Comparison of ENCODE assay signal across 32 cellular contexts in the genomic region with DNA sequence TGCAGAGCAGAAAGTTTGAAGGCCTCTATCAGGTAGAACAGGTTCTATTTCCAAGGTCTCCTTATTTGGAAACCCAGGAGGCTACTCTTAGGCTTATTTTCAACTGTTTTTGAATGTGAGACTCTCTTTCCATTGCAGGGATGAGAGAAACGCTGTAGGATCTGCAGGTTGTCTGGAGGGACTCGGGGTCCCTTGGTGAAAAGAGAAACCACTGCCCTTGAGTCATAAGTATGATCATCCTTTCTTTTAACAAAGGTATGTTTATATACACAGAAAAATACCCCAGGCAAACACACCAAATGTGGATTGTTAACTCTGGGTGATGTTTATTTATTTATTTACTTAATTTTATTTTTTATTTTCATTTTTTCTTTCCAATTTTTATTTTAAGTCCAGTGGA. TPM values are rescaled to one million over a fixed set of nuclear protein-coding genes. Genes with fewer than 3 reads are reported as not detected.
DNase-seq lines count a peak whose midpoint lies in the region; ATAC-seq and TF ChIP-seq lines count a peak whose summit lies in the region.
"Had no signal": no experiment of that assay in that cellular context is flagged by ENCODE, and none has a peak within 500 bp of the region (broad histone marks: within the 10 kb centered on the region; RNA-seq: fewer than 3 reads in every experiment).

No MANE protein-coding gene starts in this region.

- H3K4me3 ChIP-seq in DOHH2 (ENCODE audit: low read length) = no peak overlapping the region; the same call in 1 of the 2 replicates
- no peak overlapping the region for H3K4me3 ChIP-seq in hepatocyte
- H3K4me3 ChIP-seq: adrenal gland, neural progenitor cell, SJCRH30, thoracic aorta had no signal

- H3K9me3 ChIP-seq in DOHH2 (ENCODE audit: control insufficient read depth, insufficient read depth, low read length) = no peaks in the 10 kb centered on the region
- H3K9me3 ChIP-seq in hepatocyte (ENCODE audit: low read depth) = no peaks in the 10 kb centered on the region
- H3K9me3 ChIP-seq: adrenal gland, BE2C, SJCRH30, thoracic aorta had no signal

- no peaks in the 10 kb centered on the region for H3F3A ChIP-seq in DOHH2 (ENCODE audit: control insufficient read depth, insufficient read depth)

- H3K79me2 ChIP-seq in DOHH2 (ENCODE audit: control insufficient read depth, low read length) (no peaks in the 10 kb centered on the region), hepatocyte (no peaks in the 10 kb centered on the region)
- H3K79me2 ChIP-seq: parathyroid adenoma had no signal

- H4K20me1 ChIP-seq in DOHH2 (ENCODE audit: control insufficient read depth, insufficient read depth, low read depth, low read length) = no peaks in the 10 kb centered on the region
- H4K20me1 ChIP-seq in hepatocyte (ENCODE audit: insufficient read depth, poor library complexity, severe bottlenecking) = no peaks in the 10 kb centered on the region

- TF ChIP-seq CTCF in DOHH2 (IDR thresholded peaks at IDR 0.05; ENCODE audit: low read depth, low read length, poor library complexity, severe bottlenecking) = no peak
- no peak for TF ChIP-seq CTCF in hepatocyte (IDR thresholded peaks at IDR 0.05; ENCODE audit: poor library complexity)

- no peak overlapping the region for H2AFZ ChIP-seq in hepatocyte
- H2AFZ ChIP-seq: neural progenitor cell, parathyroid adenoma had no signal

- H3K4me1 ChIP-seq in DOHH2 (ENCODE audit: control insufficient read depth, low read length) (peaks cover 34% of the 10 kb centered on the region), hepatocyte (ENCODE audit: insufficient read depth) (no peaks in the 10 kb centered on the region)
- H3K4me1 ChIP-seq: BE2C, neural progenitor cell, parathyroid adenoma, SJCRH30 had no signal

- 87% methylated on average over 2 of the region's 2 CpGs for WGBS in hepatocyte (ENCODE audit: low lambda C conversion rate, missing lambda C conversion rate)

- H3K27me3 ChIP-seq in DOHH2 (ENCODE audit: control insufficient read depth, low read length) = no peaks in the 10 kb centered on the region
- H3K27me3 ChIP-seq in hepatocyte = no peaks in the 10 kb centered on the region
- H3K27me3 ChIP-seq: adrenal gland, BE2C, neural progenitor cell, SJCRH30 had no signal

- no peak overlapping the region for H3K27ac ChIP-seq in DOHH2 (ENCODE audit: low read depth, low read length)
- H3K27ac ChIP-seq in hepatocyte = peak overlapping the region; percentile 44
- H3K27ac ChIP-seq: adrenal gland, KMS-11, neural progenitor cell, parathyroid adenoma, SJCRH30, thoracic aorta, WERI-Rb-1 had no signal

- no peak for DNase-seq in hepatocyte (ENCODE audit: low spot score)
- no peak for DNase-seq in NCI-H510A treated with DMSO at 0.1 percent for 48 hours (lab: John Stamatoyannopoulos, UW)
- DNase-seq in NCI-H1105 treated with DMSO at 0.1 percent for 48 hours (lab: John Stamatoyannopoulos, UW) = no peak
- DNase-seq in NCI-H187 (lab: John Stamatoyannopoulos, UW) = no peak
- DNase-seq: ACHN; activated CD4-positive, alpha-beta T cell treated with anti-CD3 and anti-CD28 coated beads for 48 hours; activated gamma-delta T cell treated with Interleukin-2 at 50 U/mL for 16 hours; activated T-cell treated with anti-CD3 and anti-CD28 coated beads, Interleukin-2, amount 50 U/mL, for 24 hours; adrenal gland; BE2C; CD8-positive, alpha-beta T cell; dermis blood vessel endothelial cell; endodermal cell; GOT3; mesendoderm; MM.1S; NCI-H1417 treated with DMSO at 0.1 percent for 48 hours; NCI-H2081 treated with DMSO at 0.1 percent for 48 hours; NCI-H345; retina; SJCRH30; stimulated activated naive CD4-positive, alpha-beta T cell; T-cell; WERI-Rb-1 had no signal

- H3K9me2 ChIP-seq in DOHH2 (replicated peaks; ENCODE audit: control insufficient read depth, low read length) (no peaks in the 10 kb centered on the region), hepatocyte (replicated peaks; ENCODE audit: insufficient read depth) (no peaks in the 10 kb centered on the region)

- H3K36me3 ChIP-seq in DOHH2 (ENCODE audit: control insufficient read depth, low read length) (no peaks in the 10 kb centered on the region), hepatocyte (replicated peaks; ENCODE audit: insufficient read depth, low read depth) (no peaks in the 10 kb centered on the region)
- H3K36me3 ChIP-seq: adrenal gland, BE2C, neural progenitor cell, SJCRH30, thoracic aorta, WERI-Rb-1 had no signal

- ATAC-seq in GM21360 (IDR thresholded peaks at IDR 0.05; ENCODE audit: unreplicated experiment) = peak; percentile 9
- ATAC-seq in HG03460 (IDR thresholded peaks at IDR 0.05; ENCODE audit: unreplicated experiment) = peak; percentile 3
- ATAC-seq: CD8-positive, alpha-beta T cell; left lobe of liver; T-cell had no signal

- H3K4me2 ChIP-seq in DOHH2 (ENCODE audit: low read length) = peak overlapping the region; percentile 33
- H3K4me2 ChIP-seq in hepatocyte = no peak overlapping the region
- H3K4me2 ChIP-seq: KMS-11, neural progenitor cell had no signal

RNA-seq across cellular contexts. Expression of a gene that starts 57.8 kb away (rescaled TPM):
- 53.5 and 54.3 TPM in 2 replicates for total RNA-seq in hepatocyte
- 70.5 and 86.5 TPM in 2 replicates for polyA plus RNA-seq in hepatocyte
